Comparison of ENCODE assay signal across 10 cellular contexts in the genomic region with DNA sequence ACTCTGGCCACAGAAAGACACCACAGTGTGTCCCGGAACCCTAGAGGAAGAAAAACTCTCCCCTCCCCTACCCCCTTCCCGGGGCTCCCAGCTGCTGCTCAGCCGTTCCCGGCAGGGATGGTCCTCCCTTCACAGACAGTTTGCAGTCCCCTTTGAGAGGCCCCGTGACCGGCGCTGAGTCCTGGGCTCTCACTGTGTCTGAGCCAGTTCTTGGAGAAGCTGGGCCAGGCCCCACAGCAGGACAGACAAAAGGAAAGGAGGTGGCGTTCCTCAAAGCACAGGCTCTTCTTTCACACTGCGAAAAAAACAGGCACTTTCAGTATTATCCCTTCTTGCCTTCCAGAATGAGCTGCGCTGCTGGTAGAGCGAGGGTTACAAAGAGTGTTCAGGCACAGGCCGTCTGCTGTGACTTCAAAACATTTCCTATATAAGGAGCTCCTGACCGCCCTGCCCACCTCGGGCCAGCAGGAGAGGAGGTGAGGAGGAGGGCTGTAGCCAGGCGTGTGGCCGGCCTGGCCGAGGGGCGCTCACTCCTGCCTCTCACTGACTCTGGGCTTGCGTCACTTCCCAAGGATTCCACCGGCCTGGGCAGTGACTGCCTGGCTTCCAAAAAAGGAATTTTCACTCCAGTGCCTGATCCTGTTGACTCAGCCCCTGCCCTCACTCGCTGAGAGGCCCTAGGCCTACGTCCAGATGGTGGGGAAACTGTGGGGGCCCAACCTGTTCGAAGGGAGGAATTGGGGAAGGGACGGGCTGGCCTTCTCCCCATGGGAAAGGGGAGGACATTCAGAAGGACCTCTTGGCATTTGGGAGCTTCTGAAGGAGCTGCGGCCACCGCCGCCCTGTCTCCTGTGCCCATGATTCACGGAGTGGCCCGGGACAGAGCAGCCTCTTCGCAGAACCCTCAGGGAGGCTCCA. TPM values are rescaled to one million over a fixed set of nuclear protein-coding genes. Genes with fewer than 3 reads are reported as not detected.
DNase-seq lines count a peak whose midpoint lies in the region; ATAC-seq and TF ChIP-seq lines count a peak whose summit lies in the region.
"Had no signal": no experiment of that assay in that cellular context is flagged by ENCODE, and none has a peak within 500 bp of the region (broad histone marks: within the 10 kb centered on the region; RNA-seq: fewer than 3 reads in every experiment).

No MANE protein-coding gene starts in this region.

- POLR2A ChIA-PET in activated CD8-positive, alpha-beta T cell treated with anti-CD3 and anti-CD28 coated beads, Interleukin-2, amount 10 ng/mL, durations not matched to agents 7 days and 5 days (lab: Charles Lee): no interaction called here

- peaks cover 53% of the 10 kb centered on the region for H3K4me1 Mint-ChIP-seq in osteocyte (ENCODE audit: unreplicated experiment)
- H3K4me1 Mint-ChIP-seq in activated CD8-positive, alpha-beta T cell treated with anti-CD3 and anti-CD28 coated beads, Interleukin-2, amount 10 ng/mL, durations not matched to agents 7 days and 5 days (ENCODE audit: low read depth): peaks cover 2% of the 10 kb centered on the region

- H3K4me1 ChIP-seq in BLaER1 treated with 17β-estradiol and CSF1 and Interleukin-3, amounts not matched to agents 10 nM and 100 nM: peaks cover 21 to 26% (median 23%) of the 10 kb centered on the region in 10 experiments

- WGBS in adipose tissue, 3 donors: 28 to 65% (median 30%) methylated on average over 29 to 30 of the region's 30 CpGs

- H3K27me3 Mint-ChIP-seq in osteocyte (ENCODE audit: unreplicated experiment): no peaks in the 10 kb centered on the region
- H3K27me3 Mint-ChIP-seq in activated CD8-positive, alpha-beta T cell treated with anti-CD3 and anti-CD28 coated beads, Interleukin-2, amount 10 ng/mL, durations not matched to agents 7 days and 5 days (ENCODE audit: low read depth): no peaks in the 10 kb centered on the region

- no peak for TF ChIP-seq CTCF in osteocyte (IDR thresholded peaks at IDR 0.05)

- H3K9me3 ChIP-seq in BLaER1 treated with 17β-estradiol and CSF1 and Interleukin-3, amounts not matched to agents 10 nM and 100 nM (replicated peaks in 1 of 11): no peaks in the 10 kb centered on the region
- H3K9me3 ChIP-seq: neutrophil had no signal

- no peak for ATAC-seq in activated CD8-positive, alpha-beta T cell treated with anti-CD3 and anti-CD28 coated beads, Interleukin-2, amount 10 ng/mL, durations not matched to agents 7 days and 5 days

- peak overlapping the region in 5 of 11 experiments; percentile 8 to 30 (median 23); a peak in 4 of 22 replicates for H3K27ac ChIP-seq in BLaER1 treated with 17β-estradiol and CSF1 and Interleukin-3, amounts not matched to agents 10 nM and 100 nM
- H3K27ac ChIP-seq in adipose tissue (ENCODE audit: low read depth, low read length): peak overlapping the region; percentile 80
- H3K27ac ChIP-seq: neutrophil had no signal

- intact Hi-C loops in head of caudate nucleus (cut with DNase I): no loop called here

- no peak overlapping the region for H3K4me3 ChIP-seq in BLaER1 treated with 17β-estradiol and CSF1 and Interleukin-3, amounts not matched to agents 10 nM and 100 nM

- no peaks in the 10 kb centered on the region for H3K36me3 Mint-ChIP-seq in osteocyte (ENCODE audit: unreplicated experiment)
- no peaks in the 10 kb centered on the region for H3K36me3 Mint-ChIP-seq in activated CD8-positive, alpha-beta T cell treated with anti-CD3 and anti-CD28 coated beads, Interleukin-2, amount 10 ng/mL, durations not matched to agents 7 days and 5 days (ENCODE audit: low read depth)

- CTCF ChIA-PET in activated CD8-positive, alpha-beta T cell treated with anti-CD3 and anti-CD28 coated beads, Interleukin-2, amount 10 ng/mL, durations not matched to agents 7 days and 5 days (lab: Charles Lee): no interaction called here

- H3K36me3 ChIP-seq in BLaER1 treated with 17β-estradiol and CSF1 and Interleukin-3, amounts not matched to agents 10 nM and 100 nM: no peaks in the 10 kb centered on the region
- H3K36me3 ChIP-seq: neutrophil had no signal

- peak in 30 of 42 donors; percentile 18 to 82 (median 54) for DNase-seq in head of caudate nucleus
- DNase-seq in osteocyte (ENCODE audit: extremely low spot score, unreplicated experiment): peak; percentile 90
- no peak for DNase-seq in NCI-H2029 (lab: John Stamatoyannopoulos, UW)
- DNase-seq in activated CD8-positive, alpha-beta T cell treated with anti-CD3 and anti-CD28 coated beads, Interleukin-2, amount 10 ng/mL, durations not matched to agents 7 days and 5 days: no peak
- DNase-seq in NK-92 treated with Interleukin-12 subunit alpha and Interleukin-12 subunit beta, amount 100 ng/mL, for 24 hours (lab: John Stamatoyannopoulos, UW): no peak
- no peak for DNase-seq in NCI-H1694 treated with DMSO at 0.1 percent for 48 hours (lab: John Stamatoyannopoulos, UW)
- DNase-seq: GF-D8 had no signal

- peak overlapping the region; percentile 29 to 69 (median 50) for H3K4me2 ChIP-seq in BLaER1 treated with 17β-estradiol and CSF1 and Interleukin-3, amounts not matched to agents 10 nM and 100 nM

- peak overlapping the region; percentile 72 for H3K4me3 Mint-ChIP-seq in osteocyte (ENCODE audit: unreplicated experiment)
- H3K4me3 Mint-ChIP-seq in activated CD8-positive, alpha-beta T cell treated with anti-CD3 and anti-CD28 coated beads, Interleukin-2, amount 10 ng/mL, durations not matched to agents 7 days and 5 days: no peak overlapping the region

- H3K9ac ChIP-seq in BLaER1 treated with 17β-estradiol and CSF1 and Interleukin-3, amounts not matched to agents 10 nM and 100 nM: peak overlapping the region in 5 of 11 experiments; percentile 4 to 44 (median 27); a peak in 4 of 22 replicates

- no peaks in the 10 kb centered on the region for H3K9me3 Mint-ChIP-seq in osteocyte (ENCODE audit: unreplicated experiment)
- no peaks in the 10 kb centered on the region for H3K9me3 Mint-ChIP-seq in activated CD8-positive, alpha-beta T cell treated with anti-CD3 and anti-CD28 coated beads, Interleukin-2, amount 10 ng/mL, durations not matched to agents 7 days and 5 days (ENCODE audit: insufficient read depth)

- no peaks in the 10 kb centered on the region for H3K27me3 ChIP-seq in BLaER1 treated with 17β-estradiol and CSF1 and Interleukin-3, amounts not matched to agents 10 nM and 100 nM

- H4K20me1 ChIP-seq in BLaER1 treated with 17β-estradiol and CSF1 and Interleukin-3, amounts not matched to agents 10 nM and 100 nM: no peaks in the 10 kb centered on the region

- peak overlapping the region; percentile 99 for H3K27ac Mint-ChIP-seq in osteocyte (ENCODE audit: unreplicated experiment)
- no peak overlapping the region for H3K27ac Mint-ChIP-seq in activated CD8-positive, alpha-beta T cell treated with anti-CD3 and anti-CD28 coated beads, Interleukin-2, amount 10 ng/mL, durations not matched to agents 7 days and 5 days

RNA-seq across cellular contexts. Expression of a gene that starts 24.9 kb away (rescaled TPM):
- 100 to 1,000 TPM in 2 of 3 donors, 10 to 100 TPM in 1; 27.2 to 527 (median 125) TPM for polyA plus RNA-seq in adipose tissue
- total RNA-seq in osteocyte: not detected in 2 replicates
- total RNA-seq in activated CD8-positive, alpha-beta T cell treated with anti-CD3 and anti-CD28 coated beads, Interleukin-2, amount 10 ng/mL, durations not matched to agents 7 days and 5 days: not detected

RNA-seq across cellular contexts. Expression of a gene that starts 29.0 kb away (rescaled TPM):
- 100 to 1,000 TPM in 2 of 3 donors, 10 to 100 TPM in 1; 64.6 to 670 (median 182) TPM for polyA plus RNA-seq in adipose tissue
- 116 and 118 TPM in 2 replicates for total RNA-seq in osteocyte
- total RNA-seq in activated CD8-positive, alpha-beta T cell treated with anti-CD3 and anti-CD28 coated beads, Interleukin-2, amount 10 ng/mL, durations not matched to agents 7 days and 5 days: 10 to 100 TPM in 1 of 2 experiments, 1 to 10 TPM in 1; 8.3 to 10.9 TPM

Comparison
In these comparisons a context has a peak if more than half of its experiments do, and no peak if none do; other contexts are left out.
1. DNase-seq: peak in head of caudate nucleus (30 of 42) and osteocyte (single experiment); none in NCI-H2029 (single experiment), activated CD8-positive, alpha-beta T cell treated with anti-CD3 and anti-CD28 coated beads, Interleukin-2, amount 10 ng/mL, durations not matched to agents 7 days and 5 days (single experiment), NK-92 treated with Interleukin-12 subunit alpha and Interleukin-12 subunit beta, amount 100 ng/mL, for 24 hours (single experiment) and NCI-H1694 treated with DMSO at 0.1 percent for 48 hours (single experiment).